Comparison of ENCODE assay signal across 1 cellular context in genomic region chr20:366719-367485, GRCh38.
TF ChIP-seq lines count a peak whose summit lies in the region.

No MANE protein-coding gene starts in this region.

TF ChIP-seq in K562, 482 proteins besides CTCF, POLR2A, EP300 and RAD21 (continues in another document):
- no peak for TF ChIP-seq SLC30A9 (CRISPR knock-in tag; IDR thresholded peaks at IDR 0.05)
- TF ChIP-seq OTX1 (CRISPR knock-in tag; IDR thresholded peaks at IDR 0.05) = no peak
- TF ChIP-seq HDAC2 (IDR thresholded peaks at IDR 0.05) = no peak
- no peak for TF ChIP-seq CAMTA2 (CRISPR knock-in tag; conservative IDR thresholded peaks at IDR 0.05)
- TF ChIP-seq PRDM10 (IDR thresholded peaks at IDR 0.05; ENCODE audit: partially characterized antibody) = peak; percentile 21
- no peak for TF ChIP-seq MAFF (IDR thresholded peaks at IDR 0.05; ENCODE audit: low read length)
- TF ChIP-seq, protein P1, sequence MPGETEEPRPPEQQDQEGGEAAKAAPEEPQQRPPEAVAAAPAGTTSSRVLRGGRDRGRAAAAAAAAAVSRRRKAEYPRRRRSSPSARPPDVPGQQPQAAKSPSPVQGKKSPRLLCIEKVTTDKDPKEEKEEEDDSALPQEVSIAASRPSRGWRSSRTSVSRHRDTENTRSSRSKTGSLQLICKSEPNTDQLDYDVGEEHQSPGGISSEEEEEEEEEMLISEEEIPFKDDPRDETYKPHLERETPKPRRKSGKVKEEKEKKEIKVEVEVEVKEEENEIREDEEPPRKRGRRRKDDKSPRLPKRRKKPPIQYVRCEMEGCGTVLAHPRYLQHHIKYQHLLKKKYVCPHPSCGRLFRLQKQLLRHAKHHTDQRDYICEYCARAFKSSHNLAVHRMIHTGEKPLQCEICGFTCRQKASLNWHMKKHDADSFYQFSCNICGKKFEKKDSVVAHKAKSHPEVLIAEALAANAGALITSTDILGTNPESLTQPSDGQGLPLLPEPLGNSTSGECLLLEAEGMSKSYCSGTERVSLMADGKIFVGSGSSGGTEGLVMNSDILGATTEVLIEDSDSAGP (CRISPR knock-in tag; IDR thresholded peaks at IDR 0.05) = no peak
- no peak for TF ChIP-seq LCOR (CRISPR knock-in tag; IDR thresholded peaks at IDR 0.05)
- no peak for TF ChIP-seq ZNF354B (CRISPR knock-in tag; IDR thresholded peaks at IDR 0.05)
- 0 out of 2 replicates have a peak, but pooled peaks have one; percentile 20 for TF ChIP-seq ZNF76 (CRISPR knock-in tag; IDR thresholded peaks at IDR 0.05; ENCODE audit: borderline replicate concordance)
- TF ChIP-seq GATA2 (CRISPR knock-in tag; IDR thresholded peaks at IDR 0.05) = no peak
- no peak for TF ChIP-seq ZEB2 (IDR thresholded peaks at IDR 0.05)
- TF ChIP-seq, protein P2, sequence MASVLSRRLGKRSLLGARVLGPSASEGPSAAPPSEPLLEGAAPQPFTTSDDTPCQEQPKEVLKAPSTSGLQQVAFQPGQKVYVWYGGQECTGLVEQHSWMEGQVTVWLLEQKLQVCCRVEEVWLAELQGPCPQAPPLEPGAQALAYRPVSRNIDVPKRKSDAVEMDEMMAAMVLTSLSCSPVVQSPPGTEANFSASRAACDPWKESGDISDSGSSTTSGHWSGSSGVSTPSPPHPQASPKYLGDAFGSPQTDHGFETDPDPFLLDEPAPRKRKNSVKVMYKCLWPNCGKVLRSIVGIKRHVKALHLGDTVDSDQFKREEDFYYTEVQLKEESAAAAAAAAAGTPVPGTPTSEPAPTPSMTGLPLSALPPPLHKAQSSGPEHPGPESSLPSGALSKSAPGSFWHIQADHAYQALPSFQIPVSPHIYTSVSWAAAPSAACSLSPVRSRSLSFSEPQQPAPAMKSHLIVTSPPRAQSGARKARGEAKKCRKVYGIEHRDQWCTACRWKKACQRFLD (CRISPR knock-in tag; IDR thresholded peaks at IDR 0.05) = 0 out of 2 replicates have a peak, but pooled peaks have one; percentile 21
- peak; percentile 81; the same call in 1 of the 2 replicates for TF ChIP-seq PTRF (tag; IDR thresholded peaks at IDR 0.05)
- no peak for TF ChIP-seq PHF8 (IDR thresholded peaks at IDR 0.05; ENCODE audit: borderline replicate concordance, low read length)
- TF ChIP-seq MECOM (CRISPR knock-in tag; IDR thresholded peaks at IDR 0.05) = 0 out of 2 replicates have a peak, but pooled peaks have one; percentile 55
- TF ChIP-seq SREBF2 (CRISPR knock-in tag; IDR thresholded peaks at IDR 0.05) = no peak
- no peak for TF ChIP-seq PHTF2 (CRISPR knock-in tag; IDR thresholded peaks at IDR 0.05)
- TF ChIP-seq PTTG1 (tag; IDR thresholded peaks at IDR 0.05; ENCODE audit: low read depth) = peak; percentile 71
- 0 out of 2 replicates have a peak, but pooled peaks have one; percentile 18 for TF ChIP-seq TAF7 (tag; IDR thresholded peaks at IDR 0.05)
- TF ChIP-seq ZNF197 (CRISPR knock-in tag; IDR thresholded peaks at IDR 0.05; ENCODE audit: low read depth) = no peak
- no peak for TF ChIP-seq ERF (CRISPR knock-in tag; IDR thresholded peaks at IDR 0.05)
- TF ChIP-seq HNRNPH1 (optimal IDR thresholded peaks at IDR 0.05; ENCODE audit: low read depth, low read length) = no peak
- peak; percentile 55; the same call in 1 of the 2 replicates for TF ChIP-seq ZNF589 (CRISPR knock-in tag; IDR thresholded peaks at IDR 0.05; ENCODE audit: low read depth)
- TF ChIP-seq VEZF1 (CRISPR knock-in tag; IDR thresholded peaks at IDR 0.05) = no peak
- TF ChIP-seq, protein P3, sequence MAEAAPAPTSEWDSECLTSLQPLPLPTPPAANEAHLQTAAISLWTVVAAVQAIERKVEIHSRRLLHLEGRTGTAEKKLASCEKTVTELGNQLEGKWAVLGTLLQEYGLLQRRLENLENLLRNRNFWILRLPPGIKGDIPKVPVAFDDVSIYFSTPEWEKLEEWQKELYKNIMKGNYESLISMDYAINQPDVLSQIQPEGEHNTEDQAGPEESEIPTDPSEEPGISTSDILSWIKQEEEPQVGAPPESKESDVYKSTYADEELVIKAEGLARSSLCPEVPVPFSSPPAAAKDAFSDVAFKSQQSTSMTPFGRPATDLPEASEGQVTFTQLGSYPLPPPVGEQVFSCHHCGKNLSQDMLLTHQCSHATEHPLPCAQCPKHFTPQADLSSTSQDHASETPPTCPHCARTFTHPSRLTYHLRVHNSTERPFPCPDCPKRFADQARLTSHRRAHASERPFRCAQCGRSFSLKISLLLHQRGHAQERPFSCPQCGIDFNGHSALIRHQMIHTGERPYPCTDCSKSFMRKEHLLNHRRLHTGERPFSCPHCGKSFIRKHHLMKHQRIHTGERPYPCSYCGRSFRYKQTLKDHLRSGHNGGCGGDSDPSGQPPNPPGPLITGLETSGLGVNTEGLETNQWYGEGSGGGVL (CRISPR knock-in tag; IDR thresholded peaks at IDR 0.05) = peak; percentile 60
- TF ChIP-seq TCF15 (CRISPR knock-in tag; IDR thresholded peaks at IDR 0.05) = peak; percentile 51; the same call in 1 of the 2 replicates
- peak; percentile 53 for TF ChIP-seq BRD9 (IDR thresholded peaks at IDR 0.05; ENCODE audit: low read depth, partially characterized antibody)
- TF ChIP-seq HDAC3 (IDR thresholded peaks at IDR 0.05; ENCODE audit: borderline replicate concordance, partially characterized antibody) = no peak
- TF ChIP-seq KLF10 (CRISPR knock-in tag; IDR thresholded peaks at IDR 0.05) = no peak
- peak; percentile 70; the same call in 1 of the 2 replicates for TF ChIP-seq ZNF584 (CRISPR knock-in tag; IDR thresholded peaks at IDR 0.05; ENCODE audit: low read depth)
- TF ChIP-seq THRB (CRISPR knock-in tag; conservative IDR thresholded peaks at IDR 0.05) = no peak
- TF ChIP-seq KAT8 (IDR thresholded peaks at IDR 0.05; ENCODE audit: low read depth) = no peak
- TF ChIP-seq E2F1 (CRISPR knock-in tag; IDR thresholded peaks at IDR 0.05) = no peak
- TF ChIP-seq ZNF280A (IDR thresholded peaks at IDR 0.05; ENCODE audit: low read depth, partially characterized antibody) = no peak
- no peak for TF ChIP-seq SMC3 (conservative IDR thresholded peaks at IDR 0.05; ENCODE audit: insufficient read depth, low read depth, low read length)
- TF ChIP-seq, protein P4, sequence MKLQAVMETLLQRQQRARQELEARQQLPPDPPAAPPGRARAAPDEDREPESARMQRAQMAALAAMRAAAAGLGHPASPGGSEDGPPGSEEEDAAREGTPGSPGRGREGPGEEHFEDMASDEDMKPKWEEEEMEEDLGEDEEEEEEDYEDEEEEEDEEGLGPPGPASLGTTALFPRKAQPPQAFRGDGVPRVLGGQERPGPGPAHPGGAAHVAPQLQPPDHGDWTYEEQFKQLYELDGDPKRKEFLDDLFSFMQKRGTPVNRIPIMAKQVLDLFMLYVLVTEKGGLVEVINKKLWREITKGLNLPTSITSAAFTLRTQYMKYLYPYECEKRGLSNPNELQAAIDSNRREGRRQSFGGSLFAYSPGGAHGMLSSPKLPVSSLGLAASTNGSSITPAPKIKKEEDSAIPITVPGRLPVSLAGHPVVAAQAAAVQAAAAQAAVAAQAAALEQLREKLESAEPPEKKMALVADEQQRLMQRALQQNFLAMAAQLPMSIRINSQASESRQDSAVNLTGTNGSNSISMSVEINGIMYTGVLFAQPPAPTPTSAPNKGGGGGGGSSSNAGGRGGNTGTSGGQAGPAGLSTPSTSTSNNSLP (IDR thresholded peaks at IDR 0.05; ENCODE audit: borderline replicate concordance, low read depth, low read length) = no peak
- no peak for TF ChIP-seq BRCA1 (IDR thresholded peaks at IDR 0.05)
- TF ChIP-seq BRCA1 (CRISPR knock-in tag; IDR thresholded peaks at IDR 0.05) = no peak
- TF ChIP-seq ZNF511 (CRISPR knock-in tag; IDR thresholded peaks at IDR 0.05) = no peak
- TF ChIP-seq ETS2 (tag; IDR thresholded peaks at IDR 0.05; ENCODE audit: borderline replicate concordance, poor library complexity, severe bottlenecking) = peak; percentile 55
- no peak for TF ChIP-seq ZNF699 (CRISPR knock-in tag; IDR thresholded peaks at IDR 0.05; ENCODE audit: insufficient replicate concordance)
- no peak for TF ChIP-seq POLR2H (tag; IDR thresholded peaks at IDR 0.05; ENCODE audit: low read depth)
- peak; percentile 39; the same call in 1 of the 2 replicates for TF ChIP-seq NR2C1 (IDR thresholded peaks at IDR 0.05)
- TF ChIP-seq NR2C1 (tag; IDR thresholded peaks at IDR 0.05) = peak; percentile 69
- TF ChIP-seq CXXC5 (CRISPR knock-in tag; IDR thresholded peaks at IDR 0.05) = peak; percentile 73
